ENCODE assay signal across 8 cellular contexts in genomic region chr9:86098793-86099694, GRCh38. TPM values are rescaled to one million over a fixed set of nuclear protein-coding genes. Genes with fewer than 3 reads are reported as not detected.
DNase-seq lines count a peak whose midpoint lies in the region; ATAC-seq and TF ChIP-seq lines count a peak whose summit lies in the region.

A gene with protein sequence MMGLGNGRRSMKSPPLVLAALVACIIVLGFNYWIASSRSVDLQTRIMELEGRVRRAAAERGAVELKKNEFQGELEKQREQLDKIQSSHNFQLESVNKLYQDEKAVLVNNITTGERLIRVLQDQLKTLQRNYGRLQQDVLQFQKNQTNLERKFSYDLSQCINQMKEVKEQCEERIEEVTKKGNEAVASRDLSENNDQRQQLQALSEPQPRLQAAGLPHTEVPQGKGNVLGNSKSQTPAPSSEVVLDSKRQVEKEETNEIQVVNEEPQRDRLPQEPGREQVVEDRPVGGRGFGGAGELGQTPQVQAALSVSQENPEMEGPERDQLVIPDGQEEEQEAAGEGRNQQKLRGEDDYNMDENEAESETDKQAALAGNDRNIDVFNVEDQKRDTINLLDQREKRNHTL (minus strand): TSS chr9:86099558. CDS start chr9:86079320, 20,238 bp downstream.

- intact Hi-C loops in aorta (cut with DNase I) = no loop called here

- no peaks in the 10 kb centered on the region for H3K27me3 ChIP-seq in aorta (ENCODE audit: control insufficient read depth in 1 of 2, insufficient read depth in 2 of 2, low read length in 1 of 2)

- peak within 1 kb of the TSS; percentile 93 to 98 (median 97) for H3K4me3 Mint-ChIP-seq in nephron

- H3K4me3 ChIP-seq in fibroblast of villous mesenchyme (ENCODE audit: low read depth, low read length) (peak within 1 kb of the TSS; percentile 80), aorta (ENCODE audit: low read length in 2 of 2) (peak within 1 kb of the TSS; percentile 38 to 54)

- TF ChIP-seq CTCF in fibroblast of villous mesenchyme (IDR thresholded peaks at IDR 0.05; ENCODE audit: insufficient read depth, low read depth, low read length) = peak; percentile 36
- peak; percentile 15 to 31 (median 24) for TF ChIP-seq CTCF in nephron (IDR thresholded peaks at IDR 0.05; ENCODE audit: unreplicated experiment in 3 of 3)

- H3K27ac Mint-ChIP-seq in nephron = peak within 1 kb of the TSS; percentile 88 to 96 (median 90)

- H3K9me3 Mint-ChIP-seq in nephron = no peaks in the 10 kb centered on the region

- 0 to 1% methylated on average over 90 to 126 of the region's 126 CpGs for WGBS in aorta, 2 donors

- peak within 1 kb of the TSS in 1 of 2 donors; percentile 72 for H3K27ac ChIP-seq in aorta (ENCODE audit: low read depth in 1 of 2, low read length in 2 of 2)

- no peaks in the 10 kb centered on the region for H3K4me1 ChIP-seq in aorta (ENCODE audit: control insufficient read depth in 1 of 2, insufficient read depth in 2 of 2, low read length in 2 of 2)

- peaks cover 4% of the 10 kb centered on the region for H3K36me3 Mint-ChIP-seq in nephron (ENCODE audit: low read depth)

- no peaks in the 10 kb centered on the region for H3K36me3 ChIP-seq in aorta (ENCODE audit: control insufficient read depth in 1 of 2, insufficient read depth in 2 of 2, low read length in 1 of 2)

- H3K4me1 Mint-ChIP-seq in nephron = peaks cover 36% of the 10 kb centered on the region

- ATAC-seq in GM18520 (IDR thresholded peaks at IDR 0.05; ENCODE audit: unreplicated experiment) (peak; percentile 57), HG02973 (IDR thresholded peaks at IDR 0.05; ENCODE audit: unreplicated experiment) (peak; percentile 74), aorta (ENCODE audit: low FRiP score) (peak; percentile 80)

- H3K9me3 ChIP-seq in aorta (ENCODE audit: control insufficient read depth, low read length) = no peaks in the 10 kb centered on the region

- DNase-seq in AG20443 (ENCODE audit: low spot score) = peak; percentile 94
- DNase-seq in NCI-H2227 (lab: John Stamatoyannopoulos, UW; ENCODE audit: unreplicated experiment) = peak; percentile 86
- peak; percentile 47 to 61 for DNase-seq in activated T-cell treated with anti-CD3 and anti-CD28 coated beads, Interleukin-2, amount 50 U/mL, for 48 hours
- peak; percentile 64 for DNase-seq in fibroblast of villous mesenchyme (ENCODE audit: low read depth)
- peak; percentile 62 to 82 for DNase-seq in aorta

- H3K27me3 Mint-ChIP-seq in nephron (ENCODE audit: low read depth) = peaks cover 4% of the 10 kb centered on the region

RNA-seq across cellular contexts. Expression of the gene that starts here (rescaled TPM):
- total RNA-seq in fibroblast of villous mesenchyme (24.5 and 34.1 TPM in 2 replicates), aorta (10 to 100 TPM; 14.4 to 29.4 TPM)
- polyA plus RNA-seq in aorta = 1 to 10 TPM; 4.6 to 5.5 TPM
